33 cellular contexts compared by ENCODE assay signal in the genomic region with DNA sequence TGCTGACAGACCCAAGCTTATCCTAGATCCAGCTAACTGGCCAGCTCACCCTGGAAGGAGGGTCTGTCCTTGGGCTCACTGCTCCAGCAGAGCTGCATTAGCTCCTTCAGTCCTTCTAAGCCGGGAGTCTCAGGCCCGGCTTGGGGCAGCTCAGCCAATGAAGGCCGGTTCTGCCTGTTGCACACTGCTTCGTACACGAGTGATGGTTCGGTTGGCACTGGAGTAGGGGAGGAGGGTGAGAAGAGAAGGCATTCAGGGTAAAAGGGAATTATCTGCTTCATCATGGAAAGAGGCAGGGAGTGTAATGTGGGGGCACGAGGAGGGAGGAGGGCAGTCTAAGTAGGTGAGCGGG. TPM values are rescaled to one million over a fixed set of nuclear protein-coding genes. Genes with fewer than 3 reads are reported as not detected.
DNase-seq lines count a peak whose midpoint lies in the region; ATAC-seq, FAIRE-seq and TF ChIP-seq lines count a peak whose summit lies in the region.
"Had no signal": no experiment of that assay in that cellular context is flagged by ENCODE, and none has a peak within 500 bp of the region (broad histone marks: within the 10 kb centered on the region; RNA-seq: fewer than 3 reads in every experiment).

No MANE protein-coding gene starts in this region.

- intact Hi-C loops in natural killer cell (cut with micrococcal nuclease) = loop anchor here (10.0 kb wide), 1 partner anchor 817 kb away; no protein-coding TSS in a partner anchor

- H3K36me3 Mint-ChIP-seq in T-helper 2 cell treated with Interferon-gamma antibody and Interleukin-4, amounts not matched to agents 5 μg/mL and 100 μg/mL, for 36 hours (ENCODE audit: low read depth) = peaks cover 33% of the 10 kb centered on the region
- H3K36me3 Mint-ChIP-seq in natural killer cell treated with Interleukin-12 subunit alpha and Interleukin-12 subunit beta and Interleukin-15 and Interleukin-18, amount 100 ng/mL, for 72 hours = peaks cover 6% of the 10 kb centered on the region
- H3K36me3 Mint-ChIP-seq in natural killer cell (peaks cover 9% of the 10 kb centered on the region), type B pancreatic cell (no peaks in the 10 kb centered on the region)

- peaks cover 4 to 18% of the 10 kb centered on the region in 2 experiments for H3K36me3 ChIP-seq in mesenchymal stem cell (ENCODE audit: control insufficient read depth in 1 of 2, insufficient read depth in 2 of 2, low read depth in 1 of 2, low read length in 2 of 2)
- H3K36me3 ChIP-seq: breast epithelium, SJCRH30, thoracic aorta, uterus had no signal

- no peak overlapping the region for H3K4me2 ChIP-seq in mesenchymal stem cell (ENCODE audit: low read length, poor library complexity, severe bottlenecking)
- H3K4me2 ChIP-seq: hepatocyte, KMS-11 had no signal

- H2AK5ac ChIP-seq in mesenchymal stem cell (ENCODE audit: low read length, severe bottlenecking) = no peak overlapping the region

- peaks cover 29% of the 10 kb centered on the region for H3K4me1 Mint-ChIP-seq in T-helper 2 cell treated with Interferon-gamma antibody and Interleukin-4, amounts not matched to agents 5 μg/mL and 100 μg/mL, for 36 hours (ENCODE audit: low read depth)
- H3K4me1 Mint-ChIP-seq in natural killer cell treated with Interleukin-12 subunit alpha and Interleukin-12 subunit beta and Interleukin-15 and Interleukin-18, amount 100 ng/mL, for 72 hours (ENCODE audit: low read depth in 2 of 2) = peaks cover 31 to 34% of the 10 kb centered on the region in 2 donors
- peaks cover 44 to 58% of the 10 kb centered on the region in 2 donors for H3K4me1 Mint-ChIP-seq in natural killer cell
- peaks cover 8% of the 10 kb centered on the region for H3K4me1 Mint-ChIP-seq in type B pancreatic cell (ENCODE audit: unreplicated experiment)

- H3K27ac Mint-ChIP-seq in T-helper 2 cell treated with Interferon-gamma antibody and Interleukin-4, amounts not matched to agents 5 μg/mL and 100 μg/mL, for 36 hours = no peak overlapping the region
- no peak overlapping the region for H3K27ac Mint-ChIP-seq in natural killer cell treated with Interleukin-12 subunit alpha and Interleukin-12 subunit beta and Interleukin-15 and Interleukin-18, amount 100 ng/mL, for 72 hours
- no peak overlapping the region for H3K27ac Mint-ChIP-seq in natural killer cell
- H3K27ac Mint-ChIP-seq in type B pancreatic cell = no peak overlapping the region
- H3K27ac Mint-ChIP-seq: activated naive CD4-positive, alpha-beta T cell treated with anti-CD3 and anti-CD28 coated beads, Interleukin-2, amount 50 U/mL, for 24 hours; CD14-positive monocyte; H9; stimulated activated naive CD8-positive, alpha-beta T cell treated with anti-CD3 and anti-CD28 coated beads, Interleukin-15, amount 100 ng/mL, for 72 hours had no signal

- no peak for FAIRE-seq in D721Med (lab: Jason Lieb, UNC)
- FAIRE-seq: endothelial cell of umbilical vein, TTC549 had no signal

- H3K4me3 ChIP-seq in mesenchymal stem cell (ENCODE audit: insufficient read depth in 1 of 2, low read depth in 1 of 2, low read length in 2 of 2) = no peak overlapping the region
- H3K4me3 ChIP-seq: hepatocyte, SJCRH30, thoracic aorta, uterus had no signal

- H3K27ac ChIP-seq in mesenchymal stem cell (ENCODE audit: low read length, poor library complexity, severe bottlenecking) = no peak overlapping the region
- H3K27ac ChIP-seq: breast epithelium, hepatocyte, KMS-11, SJCRH30, thoracic aorta, uterus had no signal

- peak overlapping the region; percentile 96 for H3K4me3 Mint-ChIP-seq in T-helper 2 cell treated with Interferon-gamma antibody and Interleukin-4, amounts not matched to agents 5 μg/mL and 100 μg/mL, for 36 hours
- H3K4me3 Mint-ChIP-seq in natural killer cell treated with Interleukin-12 subunit alpha and Interleukin-12 subunit beta and Interleukin-15 and Interleukin-18, amount 100 ng/mL, for 72 hours = peak overlapping the region; percentile 85
- H3K4me3 Mint-ChIP-seq in natural killer cell = no peak overlapping the region
- H3K4me3 Mint-ChIP-seq in type B pancreatic cell = peak overlapping the region; percentile 19

- H3K27me3 Mint-ChIP-seq in T-helper 2 cell treated with Interferon-gamma antibody and Interleukin-4, amounts not matched to agents 5 μg/mL and 100 μg/mL, for 36 hours (ENCODE audit: low read depth) = peaks cover 37% of the 10 kb centered on the region
- peaks cover 8 to 13% of the 10 kb centered on the region in 2 donors for H3K27me3 Mint-ChIP-seq in natural killer cell treated with Interleukin-12 subunit alpha and Interleukin-12 subunit beta and Interleukin-15 and Interleukin-18, amount 100 ng/mL, for 72 hours
- H3K27me3 Mint-ChIP-seq in natural killer cell (ENCODE audit: low read depth in 2 of 2) = peaks cover 8 to 11% of the 10 kb centered on the region in 2 donors
- H3K27me3 Mint-ChIP-seq in type B pancreatic cell = peaks cover 94% of the 10 kb centered on the region

- H3K18ac ChIP-seq in mesenchymal stem cell (ENCODE audit: low read depth in 1 of 2, low read length in 2 of 2) = no peak overlapping the region

- H3K9me3 Mint-ChIP-seq in T-helper 2 cell treated with Interferon-gamma antibody and Interleukin-4, amounts not matched to agents 5 μg/mL and 100 μg/mL, for 36 hours = no peaks in the 10 kb centered on the region
- no peaks in the 10 kb centered on the region for H3K9me3 Mint-ChIP-seq in natural killer cell treated with Interleukin-12 subunit alpha and Interleukin-12 subunit beta and Interleukin-15 and Interleukin-18, amount 100 ng/mL, for 72 hours
- H3K9me3 Mint-ChIP-seq in natural killer cell (no peaks in the 10 kb centered on the region), type B pancreatic cell (no peaks in the 10 kb centered on the region)
- H3K9me3 Mint-ChIP-seq: activated naive CD4-positive, alpha-beta T cell treated with anti-CD3 and anti-CD28 coated beads, Interleukin-2, amount 50 U/mL, for 24 hours; stimulated activated naive CD8-positive, alpha-beta T cell treated with anti-CD3 and anti-CD28 coated beads, Interleukin-15, amount 100 ng/mL, for 72 hours had no signal

- no peak overlapping the region for H3K9ac ChIP-seq in mesenchymal stem cell (ENCODE audit: low read length)
- H3K9ac ChIP-seq: KMS-11 had no signal

- DNase-seq in T-helper 2 cell treated with Interferon-gamma antibody and Interleukin-4, amounts not matched to agents 5 μg/mL and 100 μg/mL, for 36 hours (ENCODE audit: low spot score) = no peak
- no peak for DNase-seq in T-helper 2 cell
- no peak for DNase-seq in natural killer cell treated with Interleukin-12 subunit alpha and Interleukin-12 subunit beta and Interleukin-15 and Interleukin-18, amount 100 ng/mL, for 72 hours (ENCODE audit: low spot score)
- DNase-seq in natural killer cell = no peak
- DNase-seq in mesenchymal stem cell = no peak
- no peak for DNase-seq in type B pancreatic cell (ENCODE audit: extremely low spot score, unreplicated experiment)
- DNase-seq in D721Med (ENCODE audit: insufficient read length, low spot score) = no peak
- DNase-seq in UCSD-AML1 (lab: John Stamatoyannopoulos, UW; ENCODE audit: unreplicated experiment) = no peak
- DNase-seq: 8988T; activated CD4-positive, CD25-positive, alpha-beta regulatory T cell treated with anti-CD3 and anti-CD28 coated beads, Interleukin-2, amount 50 U/mL, for 72 hours; activated T-cell treated with anti-CD3 and anti-CD28 coated beads, Interleukin-2, amount 50 U/mL, for 48 hours; anterior cingulate cortex; H9; left cardiac atrium; NCI-H1417; NCI-H2029; NCI-H510A treated with DMSO at 0.1 percent for 48 hours; RPMI8226; SJCRH30; stimulated activated CD4-positive, alpha-beta T cell treated with anti-CD3 and anti-CD28 coated beads, Interleukin-12 subunit alpha, Interleukin-12 subunit beta, amount 100 ng/mL, for 4 hours; stimulated activated CD4-positive, alpha-beta T cell treated with anti-CD3 and anti-CD28 coated beads, Interleukin-2, amount 100 ng/mL, for 48 hours; stimulated activated naive CD8-positive, alpha-beta T cell treated with anti-CD3 and anti-CD28 coated beads, Interleukin-15, amount 100 ng/mL, for 72 hours; SW 1271; uterus had no signal

- no peak overlapping the region for H4K8ac ChIP-seq in mesenchymal stem cell (ENCODE audit: low read length)

- H3K27me3 ChIP-seq in mesenchymal stem cell (ENCODE audit: control insufficient read depth in 1 of 2, insufficient read depth in 1 of 2, low read length in 2 of 2) = peaks cover 29 to 67% of the 10 kb centered on the region in 2 experiments

- no peak for ATAC-seq in natural killer cell treated with Interleukin-12 subunit alpha and Interleukin-12 subunit beta and Interleukin-15 and Interleukin-18, amount 100 ng/mL, for 72 hours
- no peak for ATAC-seq in natural killer cell
- ATAC-seq: left cardiac atrium; sciatic nerve; stimulated activated naive CD8-positive, alpha-beta T cell treated with anti-CD3 and anti-CD28 coated beads, Interleukin-15, amount 100 ng/mL, for 72 hours had no signal

- H3K9me3 ChIP-seq in mesenchymal stem cell (ENCODE audit: control insufficient read depth, low read length) = no peaks in the 10 kb centered on the region
- H3K9me3 ChIP-seq: breast epithelium, SJCRH30, thoracic aorta, uterus had no signal

- no peak overlapping the region for H2AFZ ChIP-seq in mesenchymal stem cell (ENCODE audit: low read depth, low read length)
- H2AFZ ChIP-seq: hepatocyte had no signal

- no peak overlapping the region for H3K4ac ChIP-seq in mesenchymal stem cell (ENCODE audit: low read depth in 1 of 2, low read length in 2 of 2)

- H2BK120ac ChIP-seq in mesenchymal stem cell (ENCODE audit: low read depth, low read length) = no peak overlapping the region

- 90% methylated on average over 8 of the region's 8 CpGs for WGBS in mesenchymal stem cell

- H3K79me1 ChIP-seq in mesenchymal stem cell (replicated peaks; ENCODE audit: low read length, poor library complexity, severe bottlenecking) = no peaks in the 10 kb centered on the region

- no peak for TF ChIP-seq CTCF in natural killer cell (IDR thresholded peaks at IDR 0.05)
- no peak for TF ChIP-seq CTCF in type B pancreatic cell (conservative IDR thresholded peaks at IDR 0.05)
- TF ChIP-seq CTCF in D721Med (IDR thresholded peaks at IDR 0.05; ENCODE audit: insufficient read depth, missing control alignments) = no peak

- H4K91ac ChIP-seq in mesenchymal stem cell (ENCODE audit: low read length) = no peak overlapping the region

- no peak overlapping the region for H3K23ac ChIP-seq in mesenchymal stem cell (ENCODE audit: low read length in 2 of 2)

- peaks cover 32% of the 10 kb centered on the region for H3K4me1 ChIP-seq in mesenchymal stem cell (ENCODE audit: control insufficient read depth, insufficient read depth, low read depth, low read length)

- H2BK5ac ChIP-seq in mesenchymal stem cell (ENCODE audit: low read depth, low read length, poor library complexity, severe bottlenecking) = no peak overlapping the region

- H2BK15ac ChIP-seq in mesenchymal stem cell (ENCODE audit: low read depth, poor library complexity, severe bottlenecking) = peak overlapping the region; percentile 49

- H3K14ac ChIP-seq in mesenchymal stem cell (ENCODE audit: low read length in 2 of 2) = no peak overlapping the region

- H2BK12ac ChIP-seq in mesenchymal stem cell (ENCODE audit: low read length in 2 of 2) = no peak overlapping the region

RNA-seq across cellular contexts. Expression of a gene that starts 2.0 kb away (rescaled TPM):
- total RNA-seq in natural killer cell treated with Interleukin-12 subunit alpha and Interleukin-12 subunit beta and Interleukin-15 and Interleukin-18, amount 100 ng/mL, for 72 hours = 10 to 100 TPM; 12.5 to 15.5 TPM
- total RNA-seq in natural killer cell (10 to 100 TPM; 36.1 to 58.2 (median 45.5) TPM), type B pancreatic cell (ENCODE audit: low replicate concordance) (5.6 and 7.5 TPM in 2 replicates)
- polyA plus RNA-seq in mesenchymal stem cell (2013, experiment 1 of 2) = 3.3 TPM
- polyA plus RNA-seq in mesenchymal stem cell (2013, experiment 2 of 2) = 2.8 TPM
- total RNA-seq: SJCRH30 had no signal

RNA-seq across cellular contexts. Expression of a gene that starts 2.9 kb away (rescaled TPM):
- total RNA-seq in natural killer cell treated with Interleukin-12 subunit alpha and Interleukin-12 subunit beta and Interleukin-15 and Interleukin-18, amount 100 ng/mL, for 72 hours = 1 to 10 TPM; 1.0 to 1.9 TPM
- total RNA-seq in natural killer cell = 10 to 100 TPM in 2 of 3 donors, 1 to 10 TPM in 1; 9.8 to 17.6 (median 11.3) TPM
- 0.98 TPM for polyA plus RNA-seq in mesenchymal stem cell (2013, experiment 1 of 2)
- 0.86 TPM for polyA plus RNA-seq in mesenchymal stem cell (2013, experiment 2 of 2)
- 2.2 and 2.5 TPM in 2 replicates for total RNA-seq in type B pancreatic cell (ENCODE audit: low replicate concordance)
- total RNA-seq: SJCRH30 had no signal

RNA-seq across cellular contexts. Expression of a gene that starts 26.5 kb away (rescaled TPM):
- 10 to 100 TPM; 13.2 to 37.3 TPM for total RNA-seq in natural killer cell treated with Interleukin-12 subunit alpha and Interleukin-12 subunit beta and Interleukin-15 and Interleukin-18, amount 100 ng/mL, for 72 hours
- total RNA-seq in natural killer cell = 10 to 100 TPM; 33.5 to 55.7 (median 49.7) TPM
- polyA plus RNA-seq in mesenchymal stem cell (2013, experiment 1 of 2) = 2.9 TPM
- 2.6 TPM for polyA plus RNA-seq in mesenchymal stem cell (2013, experiment 2 of 2)
- total RNA-seq in type B pancreatic cell (ENCODE audit: low replicate concordance) = 5.1 and 8.8 TPM in 2 replicates

RNA-seq across cellular contexts. Expression of a gene that starts 27.9 kb away (rescaled TPM):
- total RNA-seq in natural killer cell treated with Interleukin-12 subunit alpha and Interleukin-12 subunit beta and Interleukin-15 and Interleukin-18, amount 100 ng/mL, for 72 hours = 10 to 100 TPM; 13.7 to 27.1 TPM
- total RNA-seq in natural killer cell (10 to 100 TPM; 27.6 to 40.5 (median 37.4) TPM), type B pancreatic cell (ENCODE audit: low replicate concordance) (6.5 and 9.4 TPM in 2 replicates)
- 1.6 TPM for polyA plus RNA-seq in mesenchymal stem cell (2013, experiment 1 of 2)
- polyA plus RNA-seq in mesenchymal stem cell (2013, experiment 2 of 2) = 1.6 TPM

RNA-seq across cellular contexts. Expression of a gene that starts 30.0 kb away (rescaled TPM):
- 10 to 100 TPM in 1 of 2 donors, 1 to 10 TPM in 1; 6.8 to 20.2 TPM for total RNA-seq in natural killer cell treated with Interleukin-12 subunit alpha and Interleukin-12 subunit beta and Interleukin-15 and Interleukin-18, amount 100 ng/mL, for 72 hours
- 10 to 100 TPM; 40.0 to 59.6 (median 46.6) TPM for total RNA-seq in natural killer cell
- polyA plus RNA-seq in mesenchymal stem cell (2013, experiment 1 of 2) = not detected
- polyA plus RNA-seq in mesenchymal stem cell (2013, experiment 2 of 2) = not detected
- 4.9 and 11.1 TPM in 2 replicates for total RNA-seq in type B pancreatic cell (ENCODE audit: low replicate concordance)
- total RNA-seq: H9 had no signal
